1 cellular context compared by ENCODE assay signal in genomic region chr2:28390857-28391563, GRCh38.
TF ChIP-seq lines count a peak whose summit lies in the region.

No MANE protein-coding gene starts in this region.

TF ChIP-seq in HCT116, 20 proteins besides CTCF, POLR2A, EP300 and RAD21 (continued from another document):
- TF ChIP-seq EZH2 (IDR thresholded peaks at IDR 0.05) (no peak), ATF3 (IDR thresholded peaks at IDR 0.05) (no peak), FOSL1 (IDR thresholded peaks at IDR 0.05; ENCODE audit: low read depth) (no peak), TCF7L2 (IDR thresholded peaks at IDR 0.05; ENCODE audit: borderline replicate concordance, extremely low read depth, insufficient read depth, insufficient read length) (no peak), SRF (IDR thresholded peaks at IDR 0.05; ENCODE audit: low read depth) (no peak), SIN3A (IDR thresholded peaks at IDR 0.05; ENCODE audit: low read depth) (no peak), ELF1 (IDR thresholded peaks at IDR 0.05; ENCODE audit: borderline replicate concordance, low read depth) (no peak), JUND (IDR thresholded peaks at IDR 0.05) (no peak)
- TF ChIP-seq, protein P1, sequence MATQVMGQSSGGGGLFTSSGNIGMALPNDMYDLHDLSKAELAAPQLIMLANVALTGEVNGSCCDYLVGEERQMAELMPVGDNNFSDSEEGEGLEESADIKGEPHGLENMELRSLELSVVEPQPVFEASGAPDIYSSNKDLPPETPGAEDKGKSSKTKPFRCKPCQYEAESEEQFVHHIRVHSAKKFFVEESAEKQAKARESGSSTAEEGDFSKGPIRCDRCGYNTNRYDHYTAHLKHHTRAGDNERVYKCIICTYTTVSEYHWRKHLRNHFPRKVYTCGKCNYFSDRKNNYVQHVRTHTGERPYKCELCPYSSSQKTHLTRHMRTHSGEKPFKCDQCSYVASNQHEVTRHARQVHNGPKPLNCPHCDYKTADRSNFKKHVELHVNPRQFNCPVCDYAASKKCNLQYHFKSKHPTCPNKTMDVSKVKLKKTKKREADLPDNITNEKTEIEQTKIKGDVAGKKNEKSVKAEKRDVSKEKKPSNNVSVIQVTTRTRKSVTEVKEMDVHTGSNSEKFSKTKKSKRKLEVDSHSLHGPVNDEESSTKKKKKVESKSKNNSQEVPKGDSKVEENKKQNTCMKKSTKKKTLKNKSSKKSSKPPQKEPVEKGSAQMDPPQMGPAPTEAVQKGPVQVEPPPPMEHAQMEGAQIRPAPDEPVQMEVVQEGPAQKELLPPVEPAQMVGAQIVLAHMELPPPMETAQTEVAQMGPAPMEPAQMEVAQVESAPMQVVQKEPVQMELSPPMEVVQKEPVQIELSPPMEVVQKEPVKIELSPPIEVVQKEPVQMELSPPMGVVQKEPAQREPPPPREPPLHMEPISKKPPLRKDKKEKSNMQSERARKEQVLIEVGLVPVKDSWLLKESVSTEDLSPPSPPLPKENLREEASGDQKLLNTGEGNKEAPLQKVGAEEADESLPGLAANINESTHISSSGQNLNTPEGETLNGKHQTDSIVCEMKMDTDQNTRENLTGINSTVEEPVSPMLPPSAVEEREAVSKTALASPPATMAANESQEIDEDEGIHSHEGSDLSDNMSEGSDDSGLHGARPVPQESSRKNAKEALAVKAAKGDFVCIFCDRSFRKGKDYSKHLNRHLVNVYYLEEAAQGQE (IDR thresholded peaks at IDR 0.05; ENCODE audit: low read depth), result no peak
